In the genomic region with DNA sequence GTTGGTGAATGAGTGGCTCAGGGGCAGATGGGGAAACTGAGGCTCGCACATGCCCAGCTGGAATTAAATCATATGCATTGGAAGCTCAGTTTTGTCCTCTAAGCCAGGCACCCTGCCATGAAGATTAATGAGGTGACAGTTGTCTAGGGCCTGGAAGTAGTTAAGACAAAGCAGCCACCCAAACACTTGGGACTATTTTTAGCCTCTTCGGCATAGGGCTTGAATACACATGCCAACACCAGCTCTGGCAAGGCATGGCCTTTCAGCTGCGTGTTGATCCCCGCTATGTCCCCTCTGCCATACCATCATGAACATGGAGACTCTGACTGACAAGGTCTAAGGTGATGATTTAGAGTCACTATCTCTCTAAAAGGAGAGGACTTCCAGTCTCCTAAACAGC, we compare ENCODE assay signal across 21 cellular contexts.
DNase-seq lines count a peak whose midpoint lies in the region; ATAC-seq and TF ChIP-seq lines count a peak whose summit lies in the region.
"Had no signal": no experiment of that assay in that cellular context is flagged by ENCODE, and none has a peak within 500 bp of the region (broad histone marks: within the 10 kb centered on the region; RNA-seq: fewer than 3 reads in every experiment).

No MANE protein-coding gene starts in this region.

- H3K36me3 ChIP-seq in heart right ventricle (no peaks in the 10 kb centered on the region), MM.1S (replicated peaks; ENCODE audit: insufficient read depth, low read length) (no peaks in the 10 kb centered on the region)
- H3K36me3 ChIP-seq: BLaER1 treated with 17β-estradiol and CSF1 and Interleukin-3, amounts not matched to agents 10 nM and 100 nM had no signal

- H3K9me3 ChIP-seq in heart right ventricle (peaks cover 0 to 14% (median 0%) of the 10 kb centered on the region in 11 donors), MM.1S (replicated peaks; ENCODE audit: insufficient read depth, low read length) (no peaks in the 10 kb centered on the region)
- H3K9me3 ChIP-seq: BLaER1 treated with 17β-estradiol and CSF1 and Interleukin-3, amounts not matched to agents 10 nM and 100 nM; Caco-2 had no signal

- H3K4me3 ChIP-seq in heart right ventricle = no peak overlapping the region
- H3K4me3 ChIP-seq in MM.1S (ENCODE audit: low read length) = no peak overlapping the region
- H3K4me3 ChIP-seq: BLaER1 treated with 17β-estradiol and CSF1 and Interleukin-3, amounts not matched to agents 10 nM and 100 nM had no signal

- no peak overlapping the region for H3K4me2 ChIP-seq in MM.1S (ENCODE audit: low read depth, low read length)
- H3K4me2 ChIP-seq: BLaER1 treated with 17β-estradiol and CSF1 and Interleukin-3, amounts not matched to agents 10 nM and 100 nM had no signal

- ATAC-seq in Right ventricle myocardium inferior (peak; percentile 87), heart right ventricle (peak; percentile 81 to 98 (median 94)), GM19023 (IDR thresholded peaks at IDR 0.05; ENCODE audit: unreplicated experiment) (no peak), GM21528 (IDR thresholded peaks at IDR 0.05; ENCODE audit: low FRiP score, unreplicated experiment) (no peak)
- ATAC-seq: HCT116, SK-N-SH treated with all-trans-retinoic acid at 6 μM for 48 hours had no signal

- H3F3A ChIP-seq in MM.1S (ENCODE audit: insufficient read depth, low read length) = no peaks in the 10 kb centered on the region

- H4K20me1 ChIP-seq in MM.1S (ENCODE audit: insufficient read depth, low read length) = no peaks in the 10 kb centered on the region
- H4K20me1 ChIP-seq: BLaER1 treated with 17β-estradiol and CSF1 and Interleukin-3, amounts not matched to agents 10 nM and 100 nM had no signal

- no peaks in the 10 kb centered on the region for H3K9me2 ChIP-seq in MM.1S (replicated peaks; ENCODE audit: insufficient read depth, low read length)

- H3K27me3 ChIP-seq in heart right ventricle (peaks cover 0 to 13% (median 0%) of the 10 kb centered on the region in 7 donors), MM.1S (replicated peaks; ENCODE audit: insufficient read depth, low read length) (no peaks in the 10 kb centered on the region)
- H3K27me3 ChIP-seq: BLaER1 treated with 17β-estradiol and CSF1 and Interleukin-3, amounts not matched to agents 10 nM and 100 nM had no signal

- 23 to 30% methylated on average over 4 of the region's 4 CpGs for WGBS in heart right ventricle, 2 donors

- H3K9ac ChIP-seq in MM.1S (ENCODE audit: low read length) = no peak overlapping the region
- H3K9ac ChIP-seq: BLaER1 treated with 17β-estradiol and CSF1 and Interleukin-3, amounts not matched to agents 10 nM and 100 nM had no signal

- intact Hi-C loops in Right ventricle myocardium inferior (cut with DNase I) (no loop called here), cardiac septum (cut with DNase I) (no loop called here), heart right ventricle (cut with DNase I) (no loop called here)

- peaks cover 0 to 5% (median 0%) of the 10 kb centered on the region in 9 donors for H3K4me1 ChIP-seq in heart right ventricle
- H3K4me1 ChIP-seq in MM.1S (ENCODE audit: low read length) = no peaks in the 10 kb centered on the region
- H3K4me1 ChIP-seq: Caco-2 had no signal

- no peak overlapping the region for H2AFZ ChIP-seq in MM.1S (ENCODE audit: low read length)

- no peak for TF ChIP-seq CTCF in heart right ventricle (IDR thresholded peaks at IDR 0.05)
- TF ChIP-seq CTCF in MM.1S (IDR thresholded peaks at IDR 0.05; ENCODE audit: low read length) = no peak

- H3K27ac ChIP-seq in heart right ventricle (no peak overlapping the region), MM.1S (ENCODE audit: low read length) (no peak overlapping the region)
- H3K27ac ChIP-seq: BLaER1 treated with 17β-estradiol and CSF1 and Interleukin-3, amounts not matched to agents 10 nM and 100 nM; RWPE1 had no signal

- H3K79me2 ChIP-seq in MM.1S (ENCODE audit: low read length) = no peaks in the 10 kb centered on the region

- DNase-seq in Right ventricle myocardium inferior (ENCODE audit: missing footprints) (no peak), cardiac septum (ENCODE audit: low spot score) (no peak), NCI-H510A (lab: John Stamatoyannopoulos, UW) (peak; percentile 35), heart right ventricle (peak; percentile 11 to 60), myocyte (ENCODE audit: low read depth) (peak; percentile 8), MM.1S (no peak)
- DNase-seq: Caco-2; CD4-positive, alpha-beta memory T cell; DMS 273 treated with DMSO at 0.1 percent for 48 hours; EL; GF-D8; KG1; NCI-H1694; NCI-H2227 treated with DMSO at 0.1 percent for 48 hours; NCI-H526 had no signal

Comparison
In these comparisons a context has a peak if more than half of its experiments do, and no peak if none do; other contexts are left out.
1. DNase-seq: peak in NCI-H510A (single experiment), heart right ventricle (2 of 2) and myocyte (single experiment); none in Right ventricle myocardium inferior (single experiment), cardiac septum (single experiment) and MM.1S (single experiment).
2. ATAC-seq: peak in Right ventricle myocardium inferior (single experiment) and heart right ventricle (8 of 8); none in GM19023 (single experiment) and GM21528 (single experiment).